15 cellular contexts compared by ENCODE assay signal in the genomic region with DNA sequence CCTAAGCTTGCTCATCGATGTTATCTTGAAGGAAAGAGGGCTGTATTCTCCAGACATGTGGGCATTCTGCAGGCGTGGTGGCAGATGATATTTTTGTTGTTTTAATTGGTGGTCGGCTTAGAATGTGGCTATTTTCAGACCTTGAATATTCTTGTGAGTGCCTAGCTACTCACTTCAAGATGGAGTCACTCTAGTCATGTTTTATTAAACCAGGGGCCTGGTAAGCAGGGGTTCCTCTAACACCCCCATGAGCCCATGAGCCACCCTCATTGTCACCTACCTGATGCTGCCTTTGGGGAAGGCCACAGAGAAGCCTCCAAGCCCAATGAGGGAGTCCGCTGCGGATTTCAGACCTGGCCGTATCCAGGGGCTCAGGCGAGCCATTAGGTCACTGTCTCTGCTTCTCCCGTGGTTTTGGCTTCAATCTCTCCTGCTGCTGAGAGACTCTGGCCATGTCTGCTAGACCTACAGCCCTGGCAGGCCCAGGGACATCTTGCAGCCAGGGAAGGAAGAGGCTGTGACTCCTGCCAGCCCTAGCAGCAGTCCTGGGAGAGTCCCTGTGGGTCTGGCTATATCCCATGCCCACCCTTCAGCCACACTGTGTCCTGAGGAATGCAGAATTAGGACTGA. TPM values are rescaled to one million over a fixed set of nuclear protein-coding genes. Genes with fewer than 3 reads are reported as not detected.
"Had no signal": no experiment of that assay in that cellular context is flagged by ENCODE, and none has a peak within 500 bp of the region (broad histone marks: within the 10 kb centered on the region; RNA-seq: fewer than 3 reads in every experiment).

No MANE protein-coding gene starts in this region.

- H3K9me3 ChIP-seq: testis, upper lobe of left lung had no signal

- H3K27me3 Mint-ChIP-seq: activated naive CD8-positive, alpha-beta T cell treated with anti-CD3 and anti-CD28 coated beads for 36 hours; naive thymus-derived CD4-positive, alpha-beta T cell; stimulated activated naive CD8-positive, alpha-beta T cell treated with anti-CD3 and anti-CD28 coated beads, Interleukin-15, amount 100 ng/mL, for 72 hours had no signal

- H3K4me3 Mint-ChIP-seq: activated naive CD8-positive, alpha-beta T cell treated with anti-CD3 and anti-CD28 coated beads for 36 hours; activated T-helper 1 cell treated with anti-CD3 and anti-CD28 coated beads, Interleukin-12 subunit alpha, Interleukin-12 subunit beta, Interleukin-2, Interleukin-4 antibody, amounts not matched to agents 30 ng/mL and 10 ng/mL and 1 ng/mL, durations not matched to agents 14 hours and 24 hours and 36 hours; stimulated activated naive CD8-positive, alpha-beta T cell treated with anti-CD3 and anti-CD28 coated beads, Interleukin-15, amount 100 ng/mL, for 72 hours had no signal

- ATAC-seq: activated CD4-positive, CD25-positive, alpha-beta regulatory T cell treated with anti-CD3 and anti-CD28 coated beads, Interleukin-2, amount 50 U/mL, for 24 hours; naive thymus-derived CD4-positive, alpha-beta T cell; stimulated activated naive CD8-positive, alpha-beta T cell treated with anti-CD3 and anti-CD28 coated beads, Interleukin-15, amount 100 ng/mL, for 72 hours had no signal

- H3K36me3 ChIP-seq: upper lobe of left lung had no signal

- H3K27me3 ChIP-seq: testis, upper lobe of left lung had no signal

- DNase-seq: activated gamma-delta T cell treated with Interleukin-2 at 50 U/mL for 16 hours; activated naive CD8-positive, alpha-beta T cell treated with anti-CD3 and anti-CD28 coated beads for 36 hours; activated T-cell treated with anti-CD3 and anti-CD28 coated beads for 4 hours; amniotic stem cell; foreskin melanocyte; kidney glomerular epithelial cell; mesendoderm; naive thymus-derived CD4-positive, alpha-beta T cell; stimulated activated CD4-positive, alpha-beta T cell treated with anti-CD3 and anti-CD28 coated beads, Interleukin-2, amount 100 ng/mL, for 24 hours; stimulated activated naive CD8-positive, alpha-beta T cell treated with anti-CD3 and anti-CD28 coated beads, Interleukin-15, amount 100 ng/mL, for 72 hours; T-helper 1 cell; testis; upper lobe of left lung had no signal

- H3K36me3 Mint-ChIP-seq: activated naive CD8-positive, alpha-beta T cell treated with anti-CD3 and anti-CD28 coated beads for 36 hours; naive thymus-derived CD4-positive, alpha-beta T cell had no signal

- H3K27ac Mint-ChIP-seq: activated naive CD8-positive, alpha-beta T cell treated with anti-CD3 and anti-CD28 coated beads for 36 hours; activated T-helper 1 cell treated with anti-CD3 and anti-CD28 coated beads, Interleukin-12 subunit alpha, Interleukin-12 subunit beta, Interleukin-2, Interleukin-4 antibody, amounts not matched to agents 30 ng/mL and 10 ng/mL and 1 ng/mL, durations not matched to agents 14 hours and 24 hours and 36 hours; stimulated activated naive CD8-positive, alpha-beta T cell treated with anti-CD3 and anti-CD28 coated beads, Interleukin-15, amount 100 ng/mL, for 72 hours had no signal

- H3K9me3 Mint-ChIP-seq: activated naive CD8-positive, alpha-beta T cell treated with anti-CD3 and anti-CD28 coated beads for 36 hours; activated T-helper 1 cell treated with anti-CD3 and anti-CD28 coated beads, Interleukin-12 subunit alpha, Interleukin-12 subunit beta, Interleukin-2, Interleukin-4 antibody, amounts not matched to agents 30 ng/mL and 10 ng/mL and 1 ng/mL, durations not matched to agents 14 hours and 24 hours and 36 hours; stimulated activated naive CD8-positive, alpha-beta T cell treated with anti-CD3 and anti-CD28 coated beads, Interleukin-15, amount 100 ng/mL, for 72 hours had no signal

- H3K4me3 ChIP-seq: testis, upper lobe of left lung had no signal

RNA-seq across cellular contexts. Expression of a gene that starts 53.2 kb away (rescaled TPM):
- total RNA-seq: activated naive CD8-positive, alpha-beta T cell treated with anti-CD3 and anti-CD28 coated beads for 36 hours had no signal
- polyA plus RNA-seq: naive thymus-derived CD4-positive, alpha-beta T cell had no signal
